Comparison of ENCODE assay signal across 8 cellular contexts in genomic region chr3:24088782-24089181, GRCh38.
A peak's percentile ranks its signal among the peaks of the same experiment; 100 is the strongest.
DNase-seq lines count a peak whose midpoint lies in the region; ATAC-seq, FAIRE-seq and TF ChIP-seq lines count a peak whose summit lies in the region.

No MANE protein-coding gene starts in this region.

- ATAC-seq in Panc1 (no peak), HG03108 (IDR thresholded peaks at IDR 0.05; ENCODE audit: unreplicated experiment) (no peak)
- no peak for ATAC-seq in stimulated activated naive CD8-positive, alpha-beta T cell treated with anti-CD3 and anti-CD28 coated beads, Interleukin-15, Interleukin-2, amounts not matched to agents 100 U/mL and 50 U/mL, for 24 hours
- no peak for ATAC-seq in activated T-cell treated with anti-CD3 and anti-CD28 coated beads, Interleukin-2, amount 50 U/mL, for 72 hours (replicated peaks in 1 of 2)

- no peaks in the 10 kb centered on the region for H3K27me3 Mint-ChIP-seq in activated T-cell treated with anti-CD3 and anti-CD28 coated beads, Interleukin-2, amount 50 U/mL, for 72 hours (ENCODE audit: low read depth)

- DNase-seq in GM12865 (ENCODE audit: low read depth) (peak; percentile 10), Panc1 (ENCODE audit: low read depth, low spot score) (no peak), kidney (no peak), HPDE6-E6E7 (ENCODE audit: extremely low spot score) (no peak)
- DNase-seq in stimulated activated naive CD8-positive, alpha-beta T cell treated with anti-CD3 and anti-CD28 coated beads, Interleukin-15, Interleukin-2, amounts not matched to agents 100 U/mL and 50 U/mL, for 24 hours: no peak
- DNase-seq in activated T-cell treated with anti-CD3 and anti-CD28 coated beads, Interleukin-2, amount 50 U/mL, for 72 hours: no peak

- no peaks in the 10 kb centered on the region for H3K36me3 Mint-ChIP-seq in activated T-cell treated with anti-CD3 and anti-CD28 coated beads, Interleukin-2, amount 50 U/mL, for 72 hours (ENCODE audit: insufficient read depth in 2 of 2)

- H3K36me3 ChIP-seq in HEK293 (ENCODE audit: control insufficient read depth in 2 of 2, insufficient read depth in 1 of 2, low read length in 2 of 2): no peaks in the 10 kb centered on the region
- H3K36me3 ChIP-seq in Panc1 (ENCODE audit: control insufficient read depth, insufficient read depth, low read length): no peaks in the 10 kb centered on the region
- H3K36me3 ChIP-seq in kidney (ENCODE audit: control insufficient read depth in 1 of 2, insufficient read depth in 2 of 2, low read length in 2 of 2): no peaks in the 10 kb centered on the region

- no peak for FAIRE-seq in kidney (lab: Jason Lieb, UNC)

- in situ Hi-C loops in Panc1 (cut with HindIII; ENCODE audit: low pct_unique_long_range_greater_than_20kb, low sequenced_read_pairs): no loop called here

- H3K9ac ChIP-seq in kidney (ENCODE audit: low read length in 2 of 2): no peak overlapping the region

- H3K4me1 Mint-ChIP-seq in activated T-cell treated with anti-CD3 and anti-CD28 coated beads, Interleukin-2, amount 50 U/mL, for 72 hours (ENCODE audit: low read depth): no peaks in the 10 kb centered on the region

- intact Hi-C loops in Panc1 (cut with micrococcal nuclease; ENCODE audit: unreplicated experiment) (no loop called here), kidney (cut with DNase I) (no loop called here)

- no peak overlapping the region for H3K27ac Mint-ChIP-seq in activated T-cell treated with anti-CD3 and anti-CD28 coated beads, Interleukin-2, amount 50 U/mL, for 72 hours

- H3K27ac ChIP-seq in HEK293 (ENCODE audit: extremely low read depth, low read depth, low read length) (no peak overlapping the region), Panc1 (ENCODE audit: low read length) (no peak overlapping the region), kidney (ENCODE audit: low read depth in 2 of 2, low read length in 2 of 2) (no peak overlapping the region)

- no peaks in the 10 kb centered on the region for H3K27me3 ChIP-seq in Panc1 (ENCODE audit: control insufficient read depth, insufficient read depth, low read length)

- no peak overlapping the region for H3K4me3 Mint-ChIP-seq in activated T-cell treated with anti-CD3 and anti-CD28 coated beads, Interleukin-2, amount 50 U/mL, for 72 hours

- POLR2A ChIA-PET in HEK293 (lab: Yijun Ruan, JAX) (no interaction called here), Panc1 (lab: Charles Lee) (no interaction called here)

- CTCF ChIA-PET in HEK293 (lab: Yijun Ruan, JAX) (interaction anchor here (0.6 to 1.7 kb wide), 6 partner anchors 13 to 200 kb away, joined by 3 to 5 read pairs (median 4); no protein-coding TSS in a partner anchor), Panc1 (lab: Charles Lee) (no interaction called here)

- no peaks in the 10 kb centered on the region for H3K9me3 ChIP-seq in HEK293 (ENCODE audit: control insufficient read depth, insufficient read depth, low read depth, low read length)
- no peaks in the 10 kb centered on the region for H3K9me3 ChIP-seq in Panc1 (ENCODE audit: control insufficient read depth, insufficient read depth, low read depth, low read length)
- no peaks in the 10 kb centered on the region for H3K9me3 ChIP-seq in kidney (ENCODE audit: control insufficient read depth in 1 of 2, low read length in 2 of 2)

- H3K4me3 ChIP-seq in GM12865 (ENCODE audit: low read depth, low read length): no peak overlapping the region
- H3K4me3 ChIP-seq in HEK293 (ENCODE audit: low read depth, low read length): no peak overlapping the region
- no peak overlapping the region for H3K4me3 ChIP-seq in Panc1 (ENCODE audit: low read depth in 2 of 2, low read length in 2 of 2)
- H3K4me3 ChIP-seq in kidney (ENCODE audit: low read length in 2 of 2): no peak overlapping the region

- no peaks in the 10 kb centered on the region for H3K9me3 Mint-ChIP-seq in activated T-cell treated with anti-CD3 and anti-CD28 coated beads, Interleukin-2, amount 50 U/mL, for 72 hours

- no TSS peak for BruUV-seq in Panc1 (replicated peaks; lab: Mats Ljungman, UMichigan)

- H3K4me1 ChIP-seq in HEK293 (ENCODE audit: control insufficient read depth, insufficient read depth, low read length) (no peaks in the 10 kb centered on the region), Panc1 (ENCODE audit: control insufficient read depth, insufficient read depth, low read length) (no peaks in the 10 kb centered on the region), kidney (ENCODE audit: control insufficient read depth in 1 of 2, insufficient read depth in 1 of 2, low read depth in 1 of 2, low read length in 2 of 2) (no peaks in the 10 kb centered on the region)

- TF ChIP-seq CTCF in GM12865 (IDR thresholded peaks at IDR 0.05; ENCODE audit: insufficient read depth, low read depth, low read length, missing control alignments) (peak; percentile 34), HEK293 (tag by site-specific recombination; IDR thresholded peaks at IDR 0.05) (no peak), Panc1 (IDR thresholded peaks at IDR 0.05) (peak; percentile 42), kidney (IDR thresholded peaks at IDR 0.05; ENCODE audit: borderline replicate concordance, extremely low read depth, insufficient read depth) (peak; percentile 18)

TF ChIP-seq in HEK293, 187 proteins besides CTCF, POLR2A, EP300 and RAD21:
- TF ChIP-seq ZNF654 (tag by site-specific recombination; IDR thresholded peaks at IDR 0.05; ENCODE audit: low read depth) (peak; percentile 26), PBX3 (CRISPR knock-in tag; IDR thresholded peaks at IDR 0.05) (no peak), ZNF514 (tag by site-specific recombination; IDR thresholded peaks at IDR 0.05) (no peak), ZNF133 (tag by site-specific recombination; IDR thresholded peaks at IDR 0.05) (no peak), BCL11A (tag by site-specific recombination; IDR thresholded peaks at IDR 0.05; ENCODE audit: low read depth) (no peak), MYNN (tag by site-specific recombination; IDR thresholded peaks at IDR 0.05; ENCODE audit: borderline replicate concordance) (no peak), KLF1 (tag by site-specific recombination; IDR thresholded peaks at IDR 0.05) (no peak), TRIM28 (IDR thresholded peaks at IDR 0.05; ENCODE audit: borderline replicate concordance, low read length) (no peak), ZSCAN5A (tag by site-specific recombination; IDR thresholded peaks at IDR 0.05) (no peak)
